ENCODE assay signal across 9 cellular contexts in genomic region chr2:149586063-149586462, GRCh38. TPM values are rescaled to one million over a fixed set of nuclear protein-coding genes. Genes with fewer than 3 reads are reported as not detected.
DNase-seq lines count a peak whose midpoint lies in the region; ATAC-seq and TF ChIP-seq lines count a peak whose summit lies in the region.
"Had no signal": no experiment of that assay in that cellular context is flagged by ENCODE, and none has a peak within 500 bp of the region (broad histone marks: within the 10 kb centered on the region; RNA-seq: fewer than 3 reads in every experiment).

No MANE protein-coding gene starts in this region.

- H4K20me1 ChIP-seq in DND-41 (ENCODE audit: insufficient read depth, low read length): peaks cover 6% of the 10 kb centered on the region; the same call in 1 of the 2 replicates

- no peaks in the 10 kb centered on the region for H3K27me3 Mint-ChIP-seq in osteocyte (ENCODE audit: unreplicated experiment)

- H3K4me1 ChIP-seq in DND-41 (ENCODE audit: insufficient read depth, low read length) (peaks cover 48% of the 10 kb centered on the region), endocrine pancreas (ENCODE audit: control insufficient read depth, insufficient read depth, low read length) (peaks cover 11% of the 10 kb centered on the region)

- peaks cover 51% of the 10 kb centered on the region for H3K4me1 Mint-ChIP-seq in osteocyte (ENCODE audit: unreplicated experiment)

- H3K27ac ChIP-seq in DND-41 (ENCODE audit: low read length): peak overlapping the region; percentile 95; the same call in 1 of the 2 replicates

- H3K27me3 ChIP-seq in DND-41 (ENCODE audit: insufficient read depth, low read length, poor library complexity) (no peaks in the 10 kb centered on the region), endocrine pancreas (ENCODE audit: control insufficient read depth, insufficient read depth, low read length) (no peaks in the 10 kb centered on the region)

- peak overlapping the region; percentile 69 for H3K4me2 ChIP-seq in DND-41 (ENCODE audit: insufficient read depth, low read length)

- peaks cover 33% of the 10 kb centered on the region for H3K36me3 Mint-ChIP-seq in osteocyte (ENCODE audit: unreplicated experiment)

- H3K9me3 Mint-ChIP-seq in osteocyte (ENCODE audit: unreplicated experiment): no peaks in the 10 kb centered on the region

- peak overlapping the region; percentile 99 for H3K4me3 Mint-ChIP-seq in osteocyte (ENCODE audit: unreplicated experiment)

- H3K9ac ChIP-seq in DND-41 (ENCODE audit: low read depth, low read length): peak overlapping the region; percentile 83; the same call in 1 of the 2 replicates
- H3K9ac ChIP-seq in endocrine pancreas (ENCODE audit: control insufficient read depth, insufficient read depth, low read length): no peak overlapping the region

- no peak overlapping the region for H3K27ac Mint-ChIP-seq in osteocyte (ENCODE audit: unreplicated experiment)

- TF ChIP-seq CTCF in DND-41 (IDR thresholded peaks at IDR 0.05; ENCODE audit: borderline replicate concordance, extremely low read depth, low read length, poor library complexity, severe bottlenecking) (no peak), osteocyte (IDR thresholded peaks at IDR 0.05) (no peak)

- H3K79me2 ChIP-seq in DND-41 (ENCODE audit: insufficient read depth, low read length): peaks cover 61% of the 10 kb centered on the region

- ATAC-seq in DND-41 (ENCODE audit: insufficient read depth, low read depth) (no peak), HG03354 (IDR thresholded peaks at IDR 0.05; ENCODE audit: poor library complexity, severe bottlenecking, unreplicated experiment) (no peak)

- H3K36me3 ChIP-seq in DND-41 (ENCODE audit: insufficient read depth, low read length) (peaks cover 46% of the 10 kb centered on the region), endocrine pancreas (ENCODE audit: control insufficient read depth, insufficient read depth, low read length) (no peaks in the 10 kb centered on the region)

- H3K4me3 ChIP-seq in DND-41 (ENCODE audit: low read depth in 1 of 2, low read length in 2 of 2) (peak overlapping the region; percentile 63 to 64; a peak in 3 of 4 replicates), endocrine pancreas (ENCODE audit: control insufficient read depth, insufficient read depth, low read length) (peak overlapping the region; percentile 97)

- DNase-seq in DND-41 (no peak), OCI-M1 (lab: John Stamatoyannopoulos, UW) (peak; percentile 39), osteocyte (ENCODE audit: extremely low spot score, unreplicated experiment) (no peak), activated gamma-delta T cell (lab: John Stamatoyannopoulos, UW) (no peak), nucleus accumbens (lab: John Stamatoyannopoulos, UW) (no peak), NCI-H1092 treated with DMSO at 0.1 percent for 48 hours (lab: John Stamatoyannopoulos, UW) (no peak)
- DNase-seq: NCI-H2171 treated with DMSO at 0.1 percent for 48 hours had no signal

- H2AFZ ChIP-seq in DND-41 (ENCODE audit: low read depth, low read length): no peak overlapping the region

- no peaks in the 10 kb centered on the region for H3K9me3 ChIP-seq in DND-41 (ENCODE audit: insufficient read depth, low read length, severe bottlenecking)
- no peaks in the 10 kb centered on the region for H3K9me3 ChIP-seq in endocrine pancreas (ENCODE audit: control insufficient read depth, low read length)

RNA-seq across cellular contexts. Expression of gene MMADHC, which starts 1.5 kb away (rescaled TPM):
- total RNA-seq in osteocyte: 96.6 and 97.9 TPM in 2 replicates
